8 cellular contexts compared by ENCODE assay signal in genomic region chr4:38177035-38177791, GRCh38.
DNase-seq lines count a peak whose midpoint lies in the region; ATAC-seq and TF ChIP-seq lines count a peak whose summit lies in the region.

No MANE protein-coding gene starts in this region.

- peaks cover 30 to 31% of the 10 kb centered on the region in 2 donors for H3K4me1 Mint-ChIP-seq in effector memory CD8-positive, alpha-beta T cell (ENCODE audit: low read depth in 2 of 2)
- H3K4me1 Mint-ChIP-seq in WTC11 = peaks cover 7% of the 10 kb centered on the region

- H3K36me3 ChIP-seq in prostate gland (no peaks in the 10 kb centered on the region), PC-9 (ENCODE audit: low read depth) (no peaks in the 10 kb centered on the region), Karpas-422 (ENCODE audit: insufficient read depth, low read length) (no peaks in the 10 kb centered on the region)

- no TSS peak for BruUV-seq in PC-9 (replicated peaks; lab: Mats Ljungman, UMichigan)

- POLR2A ChIA-PET in PC-9 (lab: Charles Lee; ENCODE audit: unreplicated experiment) (no interaction called here), WTC11 (lab: Charles Lee) (no interaction called here)

- H3K4me3 ChIP-seq in prostate gland (no peak overlapping the region), PC-9 (no peak overlapping the region), Karpas-422 (ENCODE audit: low read length) (no peak overlapping the region)

- H3K27me3 Mint-ChIP-seq in effector memory CD8-positive, alpha-beta T cell = no peaks in the 10 kb centered on the region
- no peaks in the 10 kb centered on the region; the same call in 1 of the 2 replicates for H3K27me3 Mint-ChIP-seq in WTC11 (ENCODE audit: low read depth)

- H3K9me3 ChIP-seq in prostate gland (no peaks in the 10 kb centered on the region), PC-9 (ENCODE audit: insufficient read depth, low read depth) (no peaks in the 10 kb centered on the region), Karpas-422 (ENCODE audit: low read length) (no peaks in the 10 kb centered on the region)

- peaks cover 20% of the 10 kb centered on the region for H3F3A ChIP-seq in PC-9 (ENCODE audit: insufficient read depth, low read depth)

- ATAC-seq in effector memory CD8-positive, alpha-beta T cell (replicated peaks) = peak; percentile 74
- no peak for ATAC-seq in WTC11

- WGBS in prostate gland = 43% methylated on average over 13 of the region's 13 CpGs

- H3K27me3 ChIP-seq in prostate gland (replicated peaks; ENCODE audit: insufficient read depth) (no peaks in the 10 kb centered on the region), PC-9 (ENCODE audit: insufficient read depth, low read depth) (no peaks in the 10 kb centered on the region), Karpas-422 (ENCODE audit: low read length) (no peaks in the 10 kb centered on the region)

- H3K4me1 ChIP-seq in prostate gland (replicated peaks) (peaks cover 12% of the 10 kb centered on the region), PC-9 (replicated peaks; ENCODE audit: insufficient read depth) (peaks cover 43% of the 10 kb centered on the region), Karpas-422 (ENCODE audit: low read length) (no peaks in the 10 kb centered on the region)

- DNase-seq in GM13977 (ENCODE audit: low spot score) = peak; percentile 29
- DNase-seq in activated CD4-positive, alpha-beta T cell treated with anti-CD3 and anti-CD28 coated beads, Interleukin-2, amount 50 U/mL, for 4 hours = peak; percentile 23 to 24
- DNase-seq in effector memory CD8-positive, alpha-beta T cell = peak; percentile 23 to 27 (median 25)
- peak; percentile 30 for DNase-seq in prostate gland (ENCODE audit: low spot score)
- DNase-seq in PC-9 = no peak
- no peak for DNase-seq in WTC11 (ENCODE audit: low spot score)
- no peak for DNase-seq in NCI-H526 (lab: John Stamatoyannopoulos, UW)
- DNase-seq in Karpas-422 = no peak

- CTCF ChIA-PET in PC-9 (lab: Charles Lee) (no interaction called here), WTC11 (lab: Charles Lee) (interaction anchor here (0.7 to 3.0 kb wide), 3 partner anchors 108 to 142 kb away, joined by 3 to 36 read pairs (median 4); no protein-coding TSS in a partner anchor)

- TF ChIP-seq POLR2A in prostate gland (IDR thresholded peaks at IDR 0.05) = no peak

- H3K9me3 Mint-ChIP-seq in effector memory CD8-positive, alpha-beta T cell = no peaks in the 10 kb centered on the region
- peaks cover 33% of the 10 kb centered on the region for H3K9me3 Mint-ChIP-seq in WTC11

- H3K9me2 ChIP-seq in PC-9 (ENCODE audit: insufficient read depth) = no peaks in the 10 kb centered on the region
- no peaks in the 10 kb centered on the region for H3K9me2 ChIP-seq in Karpas-422 (replicated peaks; ENCODE audit: insufficient read depth, low read length)

- intact Hi-C loops in prostate gland (cut with DNase I) (loop anchor here (2.0 kb wide), 1 partner anchor 112 kb away; no protein-coding TSS in a partner anchor), PC-9 (cut with micrococcal nuclease; ENCODE audit: unreplicated experiment) (loop anchor here (10.0 kb wide), 1 partner anchor 372 kb away; no protein-coding TSS in a partner anchor)

- no peak overlapping the region for H3K9ac ChIP-seq in Karpas-422 (ENCODE audit: low read length)

- H3K27ac ChIP-seq in prostate gland = peak overlapping the region; percentile 20 to 52
- no peak overlapping the region for H3K27ac ChIP-seq in PC-9
- H3K27ac ChIP-seq in Karpas-422 (ENCODE audit: low read length) = no peak overlapping the region

- peaks cover 6% of the 10 kb centered on the region for H3K36me3 Mint-ChIP-seq in effector memory CD8-positive, alpha-beta T cell (ENCODE audit: insufficient read depth)
- peaks cover 28% of the 10 kb centered on the region for H3K36me3 Mint-ChIP-seq in WTC11

- in situ Hi-C loops in GM13977 (cut with MboI; ENCODE audit: low pct_unique_long_range_greater_than_20kb, low sequenced_read_pairs, unreplicated experiment) = no loop called here

- H3K27ac Mint-ChIP-seq in effector memory CD8-positive, alpha-beta T cell = peak overlapping the region; percentile 76 to 88
- H3K27ac Mint-ChIP-seq in WTC11 = no peak overlapping the region

- H4K20me1 ChIP-seq in PC-9 (ENCODE audit: insufficient read depth) = no peaks in the 10 kb centered on the region
- no peaks in the 10 kb centered on the region for H4K20me1 ChIP-seq in Karpas-422 (ENCODE audit: insufficient read depth, low read depth, low read length)

- no peak for TF ChIP-seq CTCF in GM13977 (IDR thresholded peaks at IDR 0.05; ENCODE audit: extremely low read depth, insufficient read depth, missing control alignments)
- peak in 2 of 4 experiments; percentile 11 to 22 for TF ChIP-seq CTCF in prostate gland (IDR thresholded peaks at IDR 0.05)
- no peak for TF ChIP-seq CTCF in PC-9 (conservative IDR thresholded peaks at IDR 0.05)
- no peak for TF ChIP-seq CTCF in WTC11 (IDR thresholded peaks at IDR 0.05)

- H3K4me2 ChIP-seq in PC-9 = no peak overlapping the region
- no peak overlapping the region for H3K4me2 ChIP-seq in Karpas-422 (ENCODE audit: low read depth, low read length, poor library complexity, severe bottlenecking)

- H2AFZ ChIP-seq in PC-9 = no peak overlapping the region
- no peak overlapping the region for H2AFZ ChIP-seq in Karpas-422 (ENCODE audit: low read length)

- H3K79me2 ChIP-seq in PC-9 (ENCODE audit: low read depth) (no peaks in the 10 kb centered on the region), Karpas-422 (ENCODE audit: low read length) (no peaks in the 10 kb centered on the region)

- H3K4me3 Mint-ChIP-seq in effector memory CD8-positive, alpha-beta T cell = peak overlapping the region; percentile 66 to 76
- H3K4me3 Mint-ChIP-seq in WTC11 = no peak overlapping the region

TF ChIP-seq in WTC11, 78 proteins besides CTCF, POLR2A, EP300 and RAD21 (continues in another document):
- TF ChIP-seq, protein P1, sequence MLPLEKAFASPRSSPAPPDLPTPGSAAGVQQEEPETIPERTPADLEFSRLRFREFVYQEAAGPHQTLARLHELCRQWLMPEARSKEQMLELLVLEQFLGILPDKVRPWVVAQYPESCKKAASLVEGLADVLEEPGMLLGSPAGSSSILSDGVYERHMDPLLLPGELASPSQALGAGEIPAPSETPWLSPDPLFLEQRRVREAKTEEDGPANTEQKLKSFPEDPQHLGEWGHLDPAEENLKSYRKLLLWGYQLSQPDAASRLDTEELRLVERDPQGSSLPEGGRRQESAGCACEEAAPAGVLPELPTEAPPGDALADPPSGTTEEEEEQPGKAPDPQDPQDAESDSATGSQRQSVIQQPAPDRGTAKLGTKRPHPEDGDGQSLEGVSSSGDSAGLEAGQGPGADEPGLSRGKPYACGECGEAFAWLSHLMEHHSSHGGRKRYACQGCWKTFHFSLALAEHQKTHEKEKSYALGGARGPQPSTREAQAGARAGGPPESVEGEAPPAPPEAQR (CRISPR knock-in tag; IDR thresholded peaks at IDR 0.05) = no peak
- TF ChIP-seq, protein P2, sequence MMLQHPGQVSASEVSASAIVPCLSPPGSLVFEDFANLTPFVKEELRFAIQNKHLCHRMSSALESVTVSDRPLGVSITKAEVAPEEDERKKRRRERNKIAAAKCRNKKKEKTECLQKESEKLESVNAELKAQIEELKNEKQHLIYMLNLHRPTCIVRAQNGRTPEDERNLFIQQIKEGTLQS (CRISPR knock-in tag; conservative IDR thresholded peaks at IDR 0.05) = no peak
- TF ChIP-seq ZNF138 (CRISPR knock-in tag; conservative IDR thresholded peaks at IDR 0.05) (no peak), SMAD3 (CRISPR knock-in tag; IDR thresholded peaks at IDR 0.05; ENCODE audit: borderline replicate concordance) (no peak), ZMAT4 (CRISPR knock-in tag; IDR thresholded peaks at IDR 0.05) (no peak), HMGA2 (CRISPR knock-in tag; IDR thresholded peaks at IDR 0.05) (no peak), MYBL2 (CRISPR knock-in tag; IDR thresholded peaks at IDR 0.05) (no peak), ERG (CRISPR knock-in tag; IDR thresholded peaks at IDR 0.05) (no peak)
- TF ChIP-seq, protein P3, sequence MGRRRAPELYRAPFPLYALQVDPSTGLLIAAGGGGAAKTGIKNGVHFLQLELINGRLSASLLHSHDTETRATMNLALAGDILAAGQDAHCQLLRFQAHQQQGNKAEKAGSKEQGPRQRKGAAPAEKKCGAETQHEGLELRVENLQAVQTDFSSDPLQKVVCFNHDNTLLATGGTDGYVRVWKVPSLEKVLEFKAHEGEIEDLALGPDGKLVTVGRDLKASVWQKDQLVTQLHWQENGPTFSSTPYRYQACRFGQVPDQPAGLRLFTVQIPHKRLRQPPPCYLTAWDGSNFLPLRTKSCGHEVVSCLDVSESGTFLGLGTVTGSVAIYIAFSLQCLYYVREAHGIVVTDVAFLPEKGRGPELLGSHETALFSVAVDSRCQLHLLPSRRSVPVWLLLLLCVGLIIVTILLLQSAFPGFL (CRISPR knock-in tag; IDR thresholded peaks at IDR 0.05; ENCODE audit: borderline replicate concordance) = no peak

Comparison
In these comparisons a context has a peak if more than half of its experiments do, and no peak if none do; other contexts are left out.
1. DNase-seq: peak in GM13977 (single experiment), activated CD4-positive, alpha-beta T cell treated with anti-CD3 and anti-CD28 coated beads, Interleukin-2, amount 50 U/mL, for 4 hours (2 of 2), effector memory CD8-positive, alpha-beta T cell (3 of 3) and prostate gland (single experiment); none in PC-9 (0 of 2), WTC11 (single experiment), NCI-H526 (0 of 2) and Karpas-422 (single experiment).
2. H3K27ac ChIP-seq: peak in prostate gland (2 of 2); none in PC-9 (single experiment) and Karpas-422 (single experiment).